Comparison of ENCODE assay signal across 8 cellular contexts in genomic region chr18:57630002-57630758, GRCh38. TPM values are rescaled to one million over a fixed set of nuclear protein-coding genes. Genes with fewer than 3 reads are reported as not detected.
A peak's percentile ranks its signal among the peaks of the same experiment; 100 is the strongest.
DNase-seq lines count a peak whose midpoint lies in the region; ATAC-seq, FAIRE-seq and TF ChIP-seq lines count a peak whose summit lies in the region.

No MANE protein-coding gene starts in this region.

- no peaks in the 10 kb centered on the region for H3K9me1 ChIP-seq in keratinocyte (ENCODE audit: control insufficient read depth, extremely low read depth, insufficient read depth, low read length)

- peaks cover 16% of the 10 kb centered on the region for H3K4me1 ChIP-seq in keratinocyte (ENCODE audit: control insufficient read depth, extremely low read depth, insufficient read depth, low read length)

- no peaks in the 10 kb centered on the region for H3K27me3 ChIP-seq in keratinocyte (ENCODE audit: control insufficient read depth, extremely low read depth, insufficient read depth, low read length)

- no peaks in the 10 kb centered on the region for H3K36me3 ChIP-seq in keratinocyte (ENCODE audit: control insufficient read depth in 2 of 2, extremely low read depth in 1 of 2, insufficient read depth in 2 of 2, low read length in 2 of 2)

- H2AFZ ChIP-seq in keratinocyte (ENCODE audit: control insufficient read depth, low read length), result peak overlapping the region; percentile 98

- peak; percentile 92 for ATAC-seq in GM19035 (IDR thresholded peaks at IDR 0.05; ENCODE audit: unreplicated experiment)
- peak; percentile 91 for ATAC-seq in HG03354 (IDR thresholded peaks at IDR 0.05; ENCODE audit: poor library complexity, severe bottlenecking, unreplicated experiment)
- ATAC-seq in activated CD4-positive, CD25-positive, alpha-beta regulatory T cell treated with anti-CD3 and anti-CD28 coated beads, Interleukin-2, amount 50 U/mL, for 24 hours, result peak; percentile 96

- FAIRE-seq in keratinocyte (lab: Jason Lieb, UNC), result peak; percentile 66

- peak overlapping the region; percentile 53 to 90 (median 85) for H3K4me3 ChIP-seq in keratinocyte (ENCODE audit: control insufficient read depth in 2 of 3, extremely low read depth in 1 of 3, insufficient read depth in 2 of 3, low read depth in 1 of 3, low read length in 3 of 3)

- dilution Hi-C loops in keratinocyte (cut with MboI; ENCODE audit: extremely low pct_ligation_motif_present, low sequenced_read_pairs), result no loop called here

- H4K20me1 ChIP-seq in keratinocyte (ENCODE audit: control insufficient read depth, extremely low read depth, insufficient read depth, low read length), result no peaks in the 10 kb centered on the region

- TF ChIP-seq CTCF in keratinocyte (optimal IDR thresholded peaks at IDR 0.05 in 1 of 3, IDR thresholded peaks at IDR 0.05 in 1 of 3, conservative IDR thresholded peaks at IDR 0.05 in 1 of 3; ENCODE audit: extremely low read depth in 1 of 3, insufficient read depth in 2 of 3, low read length in 3 of 3), result peak; percentile 60 to 92 (median 77)

- peak; percentile 82 to 86 for DNase-seq in AML-193 (lab: John Stamatoyannopoulos, UW)
- peak; percentile 86 for DNase-seq in NCI-H345 treated with DMSO at 0.1 percent for 48 hours (lab: John Stamatoyannopoulos, UW; ENCODE audit: unreplicated experiment)
- DNase-seq in cerebellar nuclear complex (lab: John Stamatoyannopoulos, UW), result peak; percentile 8 to 83
- no peak for DNase-seq in keratinocyte (ENCODE audit: low read depth, low spot score)
- DNase-seq in stimulated activated CD4-positive, alpha-beta T cell treated with anti-CD3 and anti-CD28 coated beads, Interleukin-12 subunit alpha, Interleukin-12 subunit beta, amount 100 ng/mL, for 48 hours (ENCODE audit: low read depth in 2 of 3, low spot score in 1 of 3), result peak; percentile 89 to 93 (median 92)

- H3K27ac ChIP-seq in keratinocyte (ENCODE audit: control insufficient read depth, insufficient read depth, low read length), result peak overlapping the region; percentile 66

- H3K9me3 ChIP-seq in keratinocyte (ENCODE audit: control insufficient read depth, low read depth, low read length), result no peaks in the 10 kb centered on the region

- no peaks in the 10 kb centered on the region for H3K79me2 ChIP-seq in keratinocyte (ENCODE audit: control insufficient read depth, insufficient read depth, low read length)

- peak overlapping the region; percentile 79 for H3K9ac ChIP-seq in keratinocyte (ENCODE audit: control insufficient read depth, extremely low read depth, insufficient read depth, low read length)

- peak overlapping the region; percentile 82 for H3K4me2 ChIP-seq in keratinocyte (ENCODE audit: control insufficient read depth, extremely low read depth, insufficient read depth, low read depth, low read length)

RNA-seq across cellular contexts. Expression of gene NARS1, which starts 8.5 kb away (rescaled TPM):
- 143 to 231 TPM (median 187 TPM) in 3 replicates for polyA plus RNA-seq in keratinocyte
- 360 TPM for polyA plus RNA-seq in keratinocyte (2011; ENCODE audit: low read depth)
- 129 and 193 TPM in 2 replicates for polyA plus RNA-seq in keratinocyte (2011; cell fraction: cytosol; rRNA removed)
- polyA plus RNA-seq in keratinocyte (2011; cell fraction: nucleus; rRNA removed), result 219 and 303 TPM in 2 replicates
- 146 and 172 TPM in 2 replicates for polyA plus RNA-seq in keratinocyte (2012; ENCODE audit: low replicate concordance)
- 116 to 181 TPM (median 144 TPM) in 3 replicates for polyA minus RNA-seq in keratinocyte
- 152 TPM for polyA minus RNA-seq in keratinocyte (2011; cell fraction: cytosol; rRNA and poly(A)+ RNA removed)
- polyA minus RNA-seq in keratinocyte (2011; cell fraction: nucleus; rRNA and poly(A)+ RNA removed), result 84.1 and 142 TPM in 2 replicates

RNA-seq across cellular contexts. Expression of gene FECH, which starts 43.7 kb away (rescaled TPM):
- polyA plus RNA-seq in keratinocyte, result 26.8 to 37.2 TPM (median 29.2 TPM) in 3 replicates
- 9.7 TPM for polyA plus RNA-seq in keratinocyte (2011; ENCODE audit: low read depth)
- polyA plus RNA-seq in keratinocyte (2011; cell fraction: cytosol; rRNA removed), result 28.4 and 32.9 TPM in 2 replicates
- polyA plus RNA-seq in keratinocyte (2011; cell fraction: nucleus; rRNA removed), result 29.4 and 32.5 TPM in 2 replicates
- 12.0 and 24.0 TPM in 2 replicates for polyA plus RNA-seq in keratinocyte (2012; ENCODE audit: low replicate concordance)
- 11.4 to 20.6 TPM (median 15.7 TPM) in 3 replicates for polyA minus RNA-seq in keratinocyte
- 36.6 TPM for polyA minus RNA-seq in keratinocyte (2011; cell fraction: cytosol; rRNA and poly(A)+ RNA removed)
- polyA minus RNA-seq in keratinocyte (2011; cell fraction: nucleus; rRNA and poly(A)+ RNA removed), result 21.7 and 29.6 TPM in 2 replicates
